ENCODE assay signal across 9 cellular contexts in the genomic region with DNA sequence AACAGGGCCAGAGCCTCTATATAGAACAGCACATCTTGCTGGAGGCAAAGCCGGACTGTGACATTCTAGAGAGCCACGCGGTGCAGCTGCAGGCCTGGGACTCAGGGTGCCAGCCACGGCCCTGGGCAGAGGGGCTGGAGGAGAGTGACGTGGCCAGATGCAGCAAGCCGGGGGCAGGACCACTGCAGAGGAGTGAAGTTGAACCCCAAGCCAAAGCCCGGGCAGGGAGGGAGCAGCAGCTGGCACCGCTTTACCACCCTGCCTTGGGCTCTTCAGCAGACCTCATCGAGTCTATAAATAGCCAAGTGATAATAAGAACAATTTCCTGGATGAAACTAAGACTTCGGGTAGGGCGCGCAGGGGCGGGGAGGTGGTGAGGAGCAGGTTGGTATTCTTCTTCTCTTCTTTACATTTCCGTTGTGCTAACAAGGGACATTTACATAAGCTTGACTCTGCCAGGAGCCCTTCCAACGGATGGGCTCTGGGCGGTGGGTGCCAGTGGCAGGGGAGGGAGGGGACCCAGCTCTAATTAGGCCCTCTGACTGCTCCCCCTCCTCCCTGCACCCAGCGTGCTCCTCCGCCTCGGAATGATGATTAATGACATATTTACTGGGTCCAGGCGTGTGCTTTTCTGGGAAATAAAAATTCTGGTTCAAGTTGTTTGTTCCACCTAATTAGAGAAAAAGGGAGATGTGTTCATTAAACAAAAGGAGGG.
DNase-seq lines count a peak whose midpoint lies in the region; ATAC-seq and TF ChIP-seq lines count a peak whose summit lies in the region.
"Had no signal": no experiment of that assay in that cellular context is flagged by ENCODE, and none has a peak within 500 bp of the region (broad histone marks: within the 10 kb centered on the region; RNA-seq: fewer than 3 reads in every experiment).

No MANE protein-coding gene starts in this region.

- no peak overlapping the region for H3K23ac ChIP-seq in neuronal stem cell (ENCODE audit: low read depth, low read length, poor library complexity)

- no peaks in the 10 kb centered on the region for H3K36me3 Mint-ChIP-seq in IgD-negative memory B cell
- no peaks in the 10 kb centered on the region for H3K36me3 Mint-ChIP-seq in WTC11
- no peaks in the 10 kb centered on the region for H3K36me3 Mint-ChIP-seq in Calu3 (ENCODE audit: insufficient read depth, unreplicated experiment)

- H3K27ac Mint-ChIP-seq in IgD-negative memory B cell (peak overlapping the region in 1 of 3 donors; percentile 80), WTC11 (no peak overlapping the region), Calu3 (ENCODE audit: unreplicated experiment) (no peak overlapping the region)

- no peak overlapping the region for H2BK120ac ChIP-seq in neuronal stem cell (ENCODE audit: low read depth, low read length)

- H2BK15ac ChIP-seq in neuronal stem cell (ENCODE audit: low read length): peak overlapping the region; percentile 33

- no peak for TF ChIP-seq POLR2A in esophagus squamous epithelium (IDR thresholded peaks at IDR 0.05)

- WGBS in neuronal stem cell (ENCODE audit: extremely low coverage in 2 of 2, insufficient read length in 2 of 2, insufficient replicate concordance in 1 of 2), 2 donors: no CpG with 5 or more reads among the region's 20 CpGs
- 71% methylated on average over 18 of the region's 20 CpGs for WGBS in mammary epithelial cell (ENCODE audit: low coverage, missing lambda C conversion rate)
- WGBS in esophagus squamous epithelium, 2 donors: 10 to 36% methylated on average over 11 to 13 of the region's 20 CpGs

- dilution Hi-C loops in mammary epithelial cell (cut with HindIII; ENCODE audit: low sequenced_read_pairs): loop anchor here (5.0 kb wide), 1 partner anchor 77 kb away; no protein-coding TSS in a partner anchor

- no TSS peak for BruUV-seq in mammary epithelial cell (replicated peaks; lab: Mats Ljungman, UMichigan)
- BruUV-seq in Calu3 (replicated peaks; lab: Mats Ljungman, UMichigan): no TSS peak

- H3K27me3 Mint-ChIP-seq in IgD-negative memory B cell: peaks cover 7% of the 10 kb centered on the region
- H3K27me3 Mint-ChIP-seq in WTC11 (ENCODE audit: low read depth): no peaks in the 10 kb centered on the region
- H3K27me3 Mint-ChIP-seq in Calu3 (ENCODE audit: unreplicated experiment): peaks cover 43% of the 10 kb centered on the region

- peak overlapping the region; percentile 89 for H2BK5ac ChIP-seq in neuronal stem cell (ENCODE audit: low read length)

- H3K18ac ChIP-seq in neuronal stem cell (ENCODE audit: low read length): peak overlapping the region; percentile 89

- H3K27me3 ChIP-seq in neuronal stem cell (ENCODE audit: control insufficient read depth in 3 of 3, insufficient read depth in 3 of 3, low read depth in 1 of 3, low read length in 3 of 3) (peaks cover 0 to 36% (median 0%) of the 10 kb centered on the region in 3 experiments), mammary epithelial cell (ENCODE audit: insufficient read depth, low read length) (no peaks in the 10 kb centered on the region), esophagus squamous epithelium (peaks cover 0 to 46% (median 0%) of the 10 kb centered on the region in 4 donors)
- H3K27me3 ChIP-seq: cardiac muscle cell had no signal

- no peaks in the 10 kb centered on the region for H3K9me3 Mint-ChIP-seq in IgD-negative memory B cell
- peaks cover 4% of the 10 kb centered on the region for H3K9me3 Mint-ChIP-seq in WTC11
- peaks cover 2% of the 10 kb centered on the region for H3K9me3 Mint-ChIP-seq in Calu3 (ENCODE audit: low read depth, unreplicated experiment)

- peak; percentile 89 for ATAC-seq in GM18498 (IDR thresholded peaks at IDR 0.05; ENCODE audit: unreplicated experiment)
- peak; percentile 86 for ATAC-seq in GM21447 (IDR thresholded peaks at IDR 0.05; ENCODE audit: unreplicated experiment)
- ATAC-seq in WTC11: peak; percentile 24; the same call in 1 of the 2 replicates

- DNase-seq in WTC11 (ENCODE audit: low spot score) (no peak), neuronal stem cell (ENCODE audit: low spot score) (no peak), mammary epithelial cell (no peak), Calu3 (no peak), esophagus squamous epithelium (lab: John Stamatoyannopoulos, UW) (no peak)

- no peak overlapping the region for H3K4me2 ChIP-seq in neuronal stem cell (ENCODE audit: insufficient read depth, low read length, poor library complexity, severe bottlenecking)
- H3K4me2 ChIP-seq in mammary epithelial cell (ENCODE audit: insufficient read depth, low read depth, low read length): no peak overlapping the region

- intact Hi-C loops in mammary epithelial cell (cut with micrococcal nuclease) (no loop called here), Calu3 (cut with micrococcal nuclease; ENCODE audit: unreplicated experiment) (no loop called here), esophagus squamous epithelium (cut with DNase I) (no loop called here)

- H2BK12ac ChIP-seq in neuronal stem cell (ENCODE audit: low read length): no peak overlapping the region

- H4K8ac ChIP-seq in neuronal stem cell (ENCODE audit: low read depth, low read length): peak overlapping the region; percentile 54

- H3K14ac ChIP-seq in neuronal stem cell (ENCODE audit: low read length): no peak overlapping the region

- no peaks in the 10 kb centered on the region for H3K79me1 ChIP-seq in neuronal stem cell (ENCODE audit: low read depth, low read length)

- no peak overlapping the region for H2AK5ac ChIP-seq in neuronal stem cell (ENCODE audit: low read depth, low read length)

- no peaks in the 10 kb centered on the region for H4K20me1 ChIP-seq in mammary epithelial cell (ENCODE audit: insufficient read depth, low read length)

- H2AFZ ChIP-seq in neuronal stem cell (ENCODE audit: low read length) (no peak overlapping the region), mammary epithelial cell (ENCODE audit: low read depth, low read length) (no peak overlapping the region)

- H3K79me2 ChIP-seq in mammary epithelial cell (ENCODE audit: insufficient read depth, low read length): no peaks in the 10 kb centered on the region

- TF ChIP-seq CTCF in WTC11 (IDR thresholded peaks at IDR 0.05): no peak
- no peak for TF ChIP-seq CTCF in mammary epithelial cell (conservative IDR thresholded peaks at IDR 0.05 in 1 of 2, IDR thresholded peaks at IDR 0.05 in 1 of 2; ENCODE audit: extremely low read depth in 1 of 2, insufficient read depth in 1 of 2, low read depth in 1 of 2, low read length in 2 of 2)
- no peak for TF ChIP-seq CTCF in Calu3 (IDR thresholded peaks at IDR 0.05; ENCODE audit: unreplicated experiment)
- no peak for TF ChIP-seq CTCF in esophagus squamous epithelium (IDR thresholded peaks at IDR 0.05)

- peak overlapping the region; percentile 61 for H3K4ac ChIP-seq in neuronal stem cell (ENCODE audit: low read length)

- H3K9ac ChIP-seq in neuronal stem cell (ENCODE audit: low read depth, low read length, poor library complexity): peak overlapping the region; percentile 54
- H3K9ac ChIP-seq in mammary epithelial cell (ENCODE audit: insufficient read depth, low read length): no peak overlapping the region

- no peaks in the 10 kb centered on the region for H3K36me3 ChIP-seq in neuronal stem cell (replicated peaks in 1 of 2; ENCODE audit: control insufficient read depth in 2 of 2, insufficient read depth in 2 of 2, low read length in 2 of 2)
- no peaks in the 10 kb centered on the region for H3K36me3 ChIP-seq in mammary epithelial cell (ENCODE audit: insufficient read depth, low read length)
- no peaks in the 10 kb centered on the region for H3K36me3 ChIP-seq in esophagus squamous epithelium
- H3K36me3 ChIP-seq: cardiac muscle cell had no signal

- in situ Hi-C loops in mammary epithelial cell (cut with MboI; ENCODE audit: low sequenced_read_pairs in 2 of 2): no loop called here

- H3K4me3 Mint-ChIP-seq in IgD-negative memory B cell (peak overlapping the region; percentile 18 to 76 (median 66)), WTC11 (no peak overlapping the region), Calu3 (ENCODE audit: low read depth, unreplicated experiment) (no peak overlapping the region)

- H4K91ac ChIP-seq in neuronal stem cell (ENCODE audit: low read depth, low read length, poor library complexity): no peak overlapping the region

- H3K4me1 ChIP-seq in neuronal stem cell (ENCODE audit: control insufficient read depth in 2 of 2, insufficient read depth in 1 of 2, low read depth in 1 of 2, low read length in 2 of 2) (no peaks in the 10 kb centered on the region), mammary epithelial cell (ENCODE audit: insufficient read depth, low read length) (no peaks in the 10 kb centered on the region), esophagus squamous epithelium (peaks cover 0 to 54% (median 10%) of the 10 kb centered on the region in 3 donors)

- H3K4me3 ChIP-seq in neuronal stem cell (ENCODE audit: low read length in 2 of 2) (no peak overlapping the region), mammary epithelial cell (replicated peaks in 1 of 3; ENCODE audit: insufficient read depth in 1 of 3, low read depth in 2 of 3, low read length in 3 of 3) (no peak overlapping the region), esophagus squamous epithelium (no peak overlapping the region)
- H3K4me3 ChIP-seq: cardiac muscle cell had no signal

- CTCF ChIA-PET in WTC11 (lab: Charles Lee) (interaction anchor here (0.8 to 6.5 kb wide), 3 partner anchors 14 to 155 kb away, joined by 3 to 59 read pairs (median 3); no protein-coding TSS in a partner anchor), mammary epithelial cell (lab: Charles Lee; ENCODE audit: low non-redundant PET) (no interaction called here), Calu3 (lab: Charles Lee) (no interaction called here)

- POLR2A ChIA-PET in WTC11 (lab: Charles Lee): no interaction called here

- H3K27ac ChIP-seq in neuronal stem cell (replicated peaks; ENCODE audit: low read length): no peak overlapping the region
- no peak overlapping the region for H3K27ac ChIP-seq in mammary epithelial cell (ENCODE audit: insufficient read depth, low read depth, low read length)
- H3K27ac ChIP-seq in esophagus squamous epithelium: peak overlapping the region in 1 of 4 donors; percentile 40
- H3K27ac ChIP-seq: cardiac muscle cell had no signal

- H3K9me3 ChIP-seq in neuronal stem cell (replicated peaks in 1 of 2; ENCODE audit: control insufficient read depth in 2 of 2, insufficient read depth in 1 of 2, low read depth in 1 of 2, low read length in 2 of 2) (no peaks in the 10 kb centered on the region), mammary epithelial cell (replicated peaks; ENCODE audit: insufficient read depth, low read length) (no peaks in the 10 kb centered on the region), esophagus squamous epithelium (no peaks in the 10 kb centered on the region)

- peaks cover 21 to 26% (median 22%) of the 10 kb centered on the region in 3 donors for H3K4me1 Mint-ChIP-seq in IgD-negative memory B cell
- peaks cover 14% of the 10 kb centered on the region for H3K4me1 Mint-ChIP-seq in WTC11
- H3K4me1 Mint-ChIP-seq in Calu3 (ENCODE audit: low read depth, unreplicated experiment): no peaks in the 10 kb centered on the region

TF ChIP-seq in WTC11, 78 proteins besides CTCF, POLR2A, EP300 and RAD21 (continues in another document):
- TF ChIP-seq TP53 (CRISPR knock-in tag; IDR thresholded peaks at IDR 0.05) (no peak), PRRX2 (CRISPR knock-in tag; IDR thresholded peaks at IDR 0.05) (no peak)

Comparison
In these comparisons a context has a peak if more than half of its experiments do, and no peak if none do; other contexts are left out.
1. ATAC-seq: peak in every context shown above with its lines; median percentile 89 in GM18498; 86 in GM21447; 24 in WTC11.
2. H3K4me3 Mint-ChIP-seq: peak in IgD-negative memory B cell (4 of 4); none in WTC11 (single experiment) and Calu3 (single experiment).